In genomic region chr1:221884821-221885220, GRCh38 we compare ENCODE assay signal across 15 cellular contexts.
"Had no signal": no experiment of that assay in that cellular context is flagged by ENCODE, and none has a peak within 500 bp of the region (broad histone marks: within the 10 kb centered on the region; RNA-seq: fewer than 3 reads in every experiment).

No MANE protein-coding gene starts in this region.

- H3K27me3 ChIP-seq: breast epithelium, neutrophil, tibial nerve had no signal

- H3K79me2 ChIP-seq: parathyroid adenoma had no signal

- DNase-seq: activated CD4-positive, alpha-beta T cell treated with anti-CD3 and anti-CD28 coated beads, Interleukin-2, amount 10 ng/mL, durations not matched to agents 7 days and 5 days; activated naive CD8-positive, alpha-beta T cell treated with anti-CD3 and anti-CD28 coated beads for 36 hours; anterior cingulate cortex; cerebellar nuclear complex; hippocampal formation; left ventricle myocardium superior; natural killer cell; retina; stimulated activated CD4-positive, alpha-beta T cell treated with anti-CD3 and anti-CD28 coated beads, Interleukin-4, amount 100 ng/mL, for 1 hour; stimulated activated naive B cell treated with anti-CD40 and anti-IgM and Interleukin-4, amounts not matched to agents 10 μg/mL and 1 μg/mL and 100 μg/mL, for 72 hours had no signal

- H3K4me1 ChIP-seq: breast epithelium, parathyroid adenoma, tibial nerve had no signal

- H3K9me3 ChIP-seq: breast epithelium, neutrophil, tibial nerve had no signal

- ATAC-seq: left ventricle myocardium superior; natural killer cell; stimulated activated naive B cell treated with anti-CD40 and anti-IgM and Interleukin-4, amounts not matched to agents 10 μg/mL and 1 μg/mL and 100 μg/mL, for 72 hours had no signal

- H3K9ac ChIP-seq: parathyroid adenoma had no signal

- H2AFZ ChIP-seq: parathyroid adenoma had no signal

- H3K27ac ChIP-seq: breast epithelium, epithelial cell of prostate, neutrophil, parathyroid adenoma, tibial nerve had no signal

- H3K36me3 ChIP-seq: breast epithelium, neutrophil, tibial nerve had no signal

- H3K4me3 ChIP-seq: breast epithelium, tibial nerve had no signal
